In the genomic region with DNA sequence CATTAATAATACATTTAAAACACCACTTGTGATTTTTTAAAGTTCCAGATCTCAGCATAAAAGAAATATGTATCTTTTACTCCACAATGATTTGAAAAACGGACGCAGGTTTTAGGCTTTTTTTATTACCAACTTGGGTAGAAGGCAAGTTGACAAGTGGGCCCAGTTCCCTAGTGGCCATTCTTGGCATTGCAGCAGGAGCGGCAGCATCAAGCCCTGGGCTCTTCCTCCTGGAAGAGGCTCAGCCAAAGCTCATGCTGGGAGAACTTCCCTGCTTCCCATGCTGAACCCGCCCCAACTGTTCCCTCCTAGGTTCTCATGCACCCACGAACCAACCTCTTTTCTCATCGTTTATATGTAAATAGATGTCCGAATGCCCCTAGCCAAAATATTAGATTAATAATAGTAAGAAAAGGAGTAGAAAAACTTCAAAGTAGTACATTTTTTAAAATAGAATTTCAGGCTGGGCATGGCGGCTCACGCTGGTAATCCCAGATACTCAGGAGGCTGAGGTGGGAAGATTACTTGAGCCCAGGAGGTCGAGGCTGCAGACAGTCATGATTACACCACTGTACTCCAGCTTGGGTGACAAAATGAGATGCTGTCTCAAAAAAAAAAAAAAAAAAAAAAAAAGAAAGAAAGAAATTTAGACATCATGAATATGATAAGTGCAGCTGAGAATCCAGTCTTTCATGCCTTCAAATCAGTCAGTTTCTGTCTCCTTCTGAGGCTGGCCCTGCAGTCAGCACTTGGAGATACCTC, we compare ENCODE assay signal across 8 cellular contexts. TPM values are rescaled to one million over a fixed set of nuclear protein-coding genes. Genes with fewer than 3 reads are reported as not detected.
A peak's percentile ranks its signal among the peaks of the same experiment; 100 is the strongest.
DNase-seq lines count a peak whose midpoint lies in the region; ATAC-seq and TF ChIP-seq lines count a peak whose summit lies in the region.

No MANE protein-coding gene starts in this region.

- no peak overlapping the region for H3K9ac ChIP-seq in SU-DHL-6 (ENCODE audit: low read length)
- no peak overlapping the region for H3K9ac ChIP-seq in colonic mucosa (ENCODE audit: low read depth in 2 of 2, low read length in 2 of 2)

- H3K36me3 ChIP-seq in SU-DHL-6 (ENCODE audit: low read length): no peaks in the 10 kb centered on the region
- no peaks in the 10 kb centered on the region for H3K36me3 ChIP-seq in colonic mucosa

- H3K9me3 Mint-ChIP-seq in natural killer cell treated with Interleukin-12 subunit alpha and Interleukin-12 subunit beta and Interleukin-15 and Interleukin-18, amount 100 ng/mL, for 72 hours: peaks cover 10% of the 10 kb centered on the region

- peak overlapping the region; percentile 93 to 95 for H3K27ac Mint-ChIP-seq in natural killer cell treated with Interleukin-12 subunit alpha and Interleukin-12 subunit beta and Interleukin-15 and Interleukin-18, amount 100 ng/mL, for 72 hours

- no peaks in the 10 kb centered on the region for H3K9me3 ChIP-seq in SU-DHL-6 (ENCODE audit: insufficient read depth, low read length)
- no peaks in the 10 kb centered on the region for H3K9me3 ChIP-seq in colonic mucosa

- DNase-seq in NCI-H1694 (lab: John Stamatoyannopoulos, UW): peak; percentile 6
- no peak for DNase-seq in NCI-H1694 treated with DMSO at 0.1 percent for 48 hours (lab: John Stamatoyannopoulos, UW)
- peak; percentile 62 for DNase-seq in colonic mucosa
- DNase-seq in natural killer cell treated with Interleukin-12 subunit alpha and Interleukin-12 subunit beta and Interleukin-15 and Interleukin-18, amount 100 ng/mL, for 72 hours (ENCODE audit: low spot score): no peak
- no peak for DNase-seq in NCI-H446 treated with DMSO at 0.1 percent for 48 hours (lab: John Stamatoyannopoulos, UW)
- DNase-seq in NCI-H187 (lab: John Stamatoyannopoulos, UW): no peak

- peak overlapping the region; percentile 83 for H3K4me3 Mint-ChIP-seq in natural killer cell treated with Interleukin-12 subunit alpha and Interleukin-12 subunit beta and Interleukin-15 and Interleukin-18, amount 100 ng/mL, for 72 hours

- H3K4me1 Mint-ChIP-seq in natural killer cell treated with Interleukin-12 subunit alpha and Interleukin-12 subunit beta and Interleukin-15 and Interleukin-18, amount 100 ng/mL, for 72 hours (ENCODE audit: low read depth in 2 of 2): peaks cover 55 to 63% of the 10 kb centered on the region in 2 donors

- no peaks in the 10 kb centered on the region for H4K20me1 ChIP-seq in SU-DHL-6 (ENCODE audit: low read depth, low read length)

- H3K4me2 ChIP-seq in SU-DHL-6 (ENCODE audit: low read depth, low read length, poor library complexity, severe bottlenecking): no peak overlapping the region

- peak; percentile 1 for ATAC-seq in HG03103 (IDR thresholded peaks at IDR 0.05; ENCODE audit: low read depth, unreplicated experiment)
- no peak for ATAC-seq in natural killer cell treated with Interleukin-12 subunit alpha and Interleukin-12 subunit beta and Interleukin-15 and Interleukin-18, amount 100 ng/mL, for 72 hours

- H3K27me3 Mint-ChIP-seq in natural killer cell treated with Interleukin-12 subunit alpha and Interleukin-12 subunit beta and Interleukin-15 and Interleukin-18, amount 100 ng/mL, for 72 hours: peaks cover 0 to 3% of the 10 kb centered on the region in 2 donors

- H3F3A ChIP-seq in SU-DHL-6 (ENCODE audit: insufficient read depth): no peaks in the 10 kb centered on the region

- H3K27ac ChIP-seq in SU-DHL-6 (ENCODE audit: low read depth, low read length) (no peak overlapping the region), colonic mucosa (no peak overlapping the region)

- no peaks in the 10 kb centered on the region for H3K4me1 ChIP-seq in colonic mucosa

- H3K9me2 ChIP-seq in SU-DHL-6 (replicated peaks; ENCODE audit: insufficient read depth, low read length): no peaks in the 10 kb centered on the region

- intact Hi-C loops in colonic mucosa (cut with DNase I): no loop called here

- H3K79me2 ChIP-seq in SU-DHL-6 (ENCODE audit: insufficient read depth, low read length): no peaks in the 10 kb centered on the region

- peak; percentile 74 for TF ChIP-seq CTCF in SU-DHL-6 (IDR thresholded peaks at IDR 0.05; ENCODE audit: insufficient read depth, low read length, poor library complexity, severe bottlenecking)
- peak; percentile 77 for TF ChIP-seq CTCF in colonic mucosa (IDR thresholded peaks at IDR 0.05)

- H3K27me3 ChIP-seq in SU-DHL-6 (ENCODE audit: low read length): no peaks in the 10 kb centered on the region
- H3K27me3 ChIP-seq in colonic mucosa: no peaks in the 10 kb centered on the region

- peaks cover under 1% of the 10 kb centered on the region for H3K36me3 Mint-ChIP-seq in natural killer cell treated with Interleukin-12 subunit alpha and Interleukin-12 subunit beta and Interleukin-15 and Interleukin-18, amount 100 ng/mL, for 72 hours

- H3K4me3 ChIP-seq in SU-DHL-6 (ENCODE audit: insufficient read depth, low read length, poor library complexity, severe bottlenecking) (no peak overlapping the region), colonic mucosa (no peak overlapping the region)

- peak overlapping the region; percentile 59 for H2AFZ ChIP-seq in SU-DHL-6 (ENCODE audit: low read depth, low read length, severe bottlenecking)

RNA-seq across cellular contexts. Expression of a gene that starts 18.2 kb away (rescaled TPM):
- total RNA-seq in colonic mucosa: 10 to 100 TPM; 67.2 to 78.0 TPM
- 100 to 1,000 TPM in 1 of 2 donors, 10 to 100 TPM in 1; 66.1 to 145 TPM for total RNA-seq in natural killer cell treated with Interleukin-12 subunit alpha and Interleukin-12 subunit beta and Interleukin-15 and Interleukin-18, amount 100 ng/mL, for 72 hours

Comparison
In these comparisons a context has a peak if more than half of its experiments do, and no peak if none do; other contexts are left out.
1. DNase-seq: peak in NCI-H1694 (single experiment) and colonic mucosa (single experiment); none in NCI-H1694 treated with DMSO at 0.1 percent for 48 hours (single experiment), natural killer cell treated with Interleukin-12 subunit alpha and Interleukin-12 subunit beta and Interleukin-15 and Interleukin-18, amount 100 ng/mL, for 72 hours (single experiment), NCI-H446 treated with DMSO at 0.1 percent for 48 hours (single experiment) and NCI-H187 (0 of 2).